Comparison of ENCODE assay signal across 8 cellular contexts in the genomic region with DNA sequence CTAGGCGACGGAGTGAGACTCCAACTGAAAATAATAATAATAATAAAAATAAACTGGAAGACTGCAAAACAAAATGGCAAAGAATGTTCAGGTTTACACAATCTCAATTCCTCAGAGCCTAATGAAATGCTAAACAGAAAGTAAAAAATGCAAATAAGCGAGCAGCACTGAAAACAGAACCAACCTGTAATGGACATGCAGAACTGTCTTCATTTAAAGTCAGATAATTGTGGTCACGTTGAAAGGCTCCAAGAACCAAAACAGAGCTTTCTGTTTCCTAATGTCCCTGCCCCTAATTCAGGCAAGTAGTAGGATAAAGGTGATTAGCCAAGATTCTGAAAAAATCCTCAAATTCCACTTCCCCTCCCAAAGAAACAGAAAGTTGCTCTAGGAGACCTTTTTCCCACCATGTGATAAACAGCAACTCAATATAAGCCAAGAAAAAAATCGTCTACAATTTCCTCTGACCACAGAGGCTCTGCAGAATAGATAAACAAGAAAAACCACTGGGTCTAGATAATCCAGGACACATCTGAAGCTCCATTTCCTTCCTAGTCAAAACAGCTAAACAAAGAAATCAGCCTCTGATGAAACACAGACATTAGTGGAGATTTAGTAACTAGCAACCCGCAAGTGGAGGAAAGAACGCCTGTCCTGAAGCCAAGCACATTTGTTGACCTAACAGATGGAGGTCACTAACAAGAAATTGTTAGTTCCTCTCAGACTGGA. TPM values are rescaled to one million over a fixed set of nuclear protein-coding genes. Genes with fewer than 3 reads are reported as not detected.
A peak's percentile ranks its signal among the peaks of the same experiment; 100 is the strongest.
DNase-seq lines count a peak whose midpoint lies in the region; ATAC-seq, FAIRE-seq and TF ChIP-seq lines count a peak whose summit lies in the region.

No MANE protein-coding gene starts in this region.

- TF ChIP-seq POLR2A in GM12892 (IDR thresholded peaks at IDR 0.05; ENCODE audit: low read depth, low read length): no peak

- H3K36me3 ChIP-seq in fibroblast of lung (ENCODE audit: control insufficient read depth, insufficient read depth, low read length): no peaks in the 10 kb centered on the region
- H3K36me3 ChIP-seq in skeletal muscle satellite cell (ENCODE audit: insufficient read depth, low read length): no peaks in the 10 kb centered on the region

- peak overlapping the region; percentile 36 for H3K27ac ChIP-seq in fibroblast of lung (ENCODE audit: insufficient read depth, low read length)

- H3K9ac ChIP-seq in fibroblast of lung (ENCODE audit: insufficient read depth, low read length) (no peak overlapping the region), skeletal muscle satellite cell (ENCODE audit: low read depth, low read length) (no peak overlapping the region)

- ATAC-seq in HG02623 (IDR thresholded peaks at IDR 0.05; ENCODE audit: unreplicated experiment): peak; percentile 17

- FAIRE-seq in GM12892 (lab: Jason Lieb, UNC): peak; percentile 14

- DNase-seq in GM12892 (ENCODE audit: insufficient read length) (no peak), RPMI7951 (ENCODE audit: low read depth) (peak; percentile 71), fibroblast of lung (ENCODE audit: low read depth in 2 of 2) (peak; percentile 87 to 97), SW480 (ENCODE audit: low spot score) (no peak), NCI-H128 (lab: John Stamatoyannopoulos, UW; ENCODE audit: unreplicated experiment) (no peak)
- no peak for DNase-seq in activated CD8-positive, alpha-beta memory T cell treated with anti-CD3 and anti-CD28 coated beads for 24 hours

- H3K4me2 ChIP-seq in fibroblast of lung (ENCODE audit: extremely low read depth, insufficient read depth, low read length): peak overlapping the region; percentile 81
- H3K4me2 ChIP-seq in skeletal muscle satellite cell (ENCODE audit: low read length): peak overlapping the region; percentile 23

- TF ChIP-seq CTCF in fibroblast of lung (conservative IDR thresholded peaks at IDR 0.05 in 1 of 2, IDR thresholded peaks at IDR 0.05 in 1 of 2; ENCODE audit: low read depth in 1 of 2, low read length in 2 of 2): no peak

- H3K4me1 ChIP-seq in fibroblast of lung (ENCODE audit: control insufficient read depth, extremely low read depth, insufficient read depth, low read length) (no peaks in the 10 kb centered on the region), skeletal muscle satellite cell (ENCODE audit: control insufficient read depth, insufficient read depth, low read length) (peaks cover 23% of the 10 kb centered on the region)

- H3K4me3 ChIP-seq in fibroblast of lung (replicated peaks in 1 of 4; ENCODE audit: control extremely low read depth in 1 of 4, insufficient read depth in 1 of 4, low read depth in 3 of 4, low read length in 4 of 4) (peak overlapping the region; percentile 18 to 54 (median 45)), skeletal muscle satellite cell (ENCODE audit: low read length) (no peak overlapping the region)

- H3K79me2 ChIP-seq in fibroblast of lung (ENCODE audit: control insufficient read depth, insufficient read depth, low read length): peaks cover 76% of the 10 kb centered on the region

- no peaks in the 10 kb centered on the region for H4K20me1 ChIP-seq in fibroblast of lung (ENCODE audit: control insufficient read depth, extremely low read depth, insufficient read depth, low read length)

- no peaks in the 10 kb centered on the region for H3K9me3 ChIP-seq in fibroblast of lung (ENCODE audit: control insufficient read depth, insufficient read depth, low read depth, low read length)
- no peaks in the 10 kb centered on the region for H3K9me3 ChIP-seq in skeletal muscle satellite cell (replicated peaks; ENCODE audit: low read length)

- H3K27me3 ChIP-seq in fibroblast of lung (ENCODE audit: control insufficient read depth, insufficient read depth, low read length) (no peaks in the 10 kb centered on the region), skeletal muscle satellite cell (ENCODE audit: control insufficient read depth, insufficient read depth, low read length) (no peaks in the 10 kb centered on the region)

- H2AFZ ChIP-seq in fibroblast of lung (ENCODE audit: low read length): peak overlapping the region; percentile 6

RNA-seq across cellular contexts. Expression of gene MIS18BP1, which starts 3.0 kb away (rescaled TPM):
- polyA plus RNA-seq in GM12892 (2012; ENCODE audit: missing spikeins): 36.6 TPM
- 42.4 and 51.2 TPM in 2 replicates for total RNA-seq in RPMI7951 (2014; rRNA removed; shearing (Covaris generic))
- total RNA-seq in fibroblast of lung: 24.1 and 26.4 TPM in 2 replicates
- 13.3 and 16.3 TPM in 2 replicates for polyA plus RNA-seq in fibroblast of lung
- polyA plus RNA-seq in fibroblast of lung (2012): 9.0 and 10.3 TPM in 2 replicates
- not detected in 2 replicates for polyA minus RNA-seq in fibroblast of lung (ENCODE audit: low replicate concordance)
- total RNA-seq in skeletal muscle satellite cell (2012; rRNA removed): 28.1 and 28.4 TPM in 2 replicates

Comparison
In these comparisons a context has a peak if more than half of its experiments do, and no peak if none do; other contexts are left out.
1. DNase-seq: peak in RPMI7951 (single experiment) and fibroblast of lung (2 of 2); none in GM12892 (single experiment), SW480 (single experiment), activated CD8-positive, alpha-beta memory T cell treated with anti-CD3 and anti-CD28 coated beads for 24 hours (single experiment) and NCI-H128 (single experiment).